Comparison of ENCODE assay signal across 17 cellular contexts in genomic region chr1:59520194-59520593, GRCh38.
DNase-seq lines count a peak whose midpoint lies in the region; ATAC-seq and TF ChIP-seq lines count a peak whose summit lies in the region.
"Had no signal": no experiment of that assay in that cellular context is flagged by ENCODE, and none has a peak within 500 bp of the region (broad histone marks: within the 10 kb centered on the region; RNA-seq: fewer than 3 reads in every experiment).

No MANE protein-coding gene starts in this region.

- no peaks in the 10 kb centered on the region for H3K27me3 ChIP-seq in thoracic aorta (replicated peaks; ENCODE audit: insufficient read depth)
- H3K27me3 ChIP-seq: stomach had no signal

- H3K36me3 Mint-ChIP-seq in HFFc6 (ENCODE audit: low read depth) (peaks cover 3% of the 10 kb centered on the region; the same call in 1 of the 2 replicates), mesothelial cell of epicardium (peaks cover 5% of the 10 kb centered on the region)

- no peaks in the 10 kb centered on the region for H3K36me3 ChIP-seq in thoracic aorta

- no peak for TF ChIP-seq CTCF in HFFc6 (IDR thresholded peaks at IDR 0.05)
- no peak for TF ChIP-seq CTCF in mesothelial cell of epicardium (IDR thresholded peaks at IDR 0.05; ENCODE audit: unreplicated experiment)
- TF ChIP-seq CTCF in thoracic aorta (IDR thresholded peaks at IDR 0.05): no peak

- H3K9me3 Mint-ChIP-seq in HFFc6: no peaks in the 10 kb centered on the region
- H3K9me3 Mint-ChIP-seq in mesothelial cell of epicardium: no peaks in the 10 kb centered on the region

- DNase-seq in HFFc6 (peak; percentile 21), cerebellar cortex (ENCODE audit: low spot score) (peak; percentile 33), mesothelial cell of epicardium (ENCODE audit: low spot score in 2 of 2, unreplicated experiment in 2 of 2) (no peak), thoracic aorta (ENCODE audit: low spot score) (no peak), mucosa of gallbladder (ENCODE audit: low spot score) (no peak), anterior cingulate cortex (lab: John Stamatoyannopoulos, UW) (no peak), cerebellar nuclear complex (lab: John Stamatoyannopoulos, UW) (no peak)
- DNase-seq: activated CD8-positive, alpha-beta memory T cell treated with anti-CD3 and anti-CD28 coated beads, Interleukin-2, amount 10 ng/mL, durations not matched to agents 7 days and 5 days; activated effector memory CD4-positive, alpha-beta T cell treated with Interleukin-2 at 50 U/mL for 16 hours; aorta; Karpas-422; NCI-H1436; stomach; T-helper 2 cell had no signal

- no peak for ATAC-seq in thoracic aorta (ENCODE audit: insufficient number of reproducible peaks, low FRiP score, low read depth)
- ATAC-seq: activated CD8-positive, alpha-beta memory T cell treated with anti-CD3 and anti-CD28 coated beads, Interleukin-2, amount 10 ng/mL, durations not matched to agents 7 days and 5 days; esophagus mucosa; left lobe of liver had no signal

- peak overlapping the region; percentile 70 to 85 for H3K27ac ChIP-seq in thoracic aorta

- peaks cover 19 to 66% of the 10 kb centered on the region in 2 donors for H3K4me1 ChIP-seq in thoracic aorta (ENCODE audit: control insufficient read depth in 1 of 2, low read depth in 2 of 2)

- H3K4me1 Mint-ChIP-seq in HFFc6 (ENCODE audit: low read depth) (peaks cover 31% of the 10 kb centered on the region), mesothelial cell of epicardium (peaks cover 39% of the 10 kb centered on the region)
- H3K4me1 Mint-ChIP-seq: activated CD8-positive, alpha-beta memory T cell treated with anti-CD3 and anti-CD28 coated beads, Interleukin-2, amount 10 ng/mL, durations not matched to agents 7 days and 5 days had no signal

- no peak overlapping the region for H3K4me3 ChIP-seq in thoracic aorta
- H3K4me3 ChIP-seq: stomach had no signal

- no peaks in the 10 kb centered on the region for H3K9me3 ChIP-seq in thoracic aorta
- H3K9me3 ChIP-seq: stomach had no signal

- no peaks in the 10 kb centered on the region for H3K27me3 Mint-ChIP-seq in HFFc6 (ENCODE audit: insufficient read depth)
- no peaks in the 10 kb centered on the region for H3K27me3 Mint-ChIP-seq in mesothelial cell of epicardium (ENCODE audit: low read depth)
- H3K27me3 Mint-ChIP-seq: activated CD8-positive, alpha-beta memory T cell treated with anti-CD3 and anti-CD28 coated beads, Interleukin-2, amount 10 ng/mL, durations not matched to agents 7 days and 5 days; progenitor cell of endocrine pancreas had no signal

- peak overlapping the region; percentile 10 for H3K4me3 Mint-ChIP-seq in HFFc6
- no peak overlapping the region for H3K4me3 Mint-ChIP-seq in mesothelial cell of epicardium
- H3K4me3 Mint-ChIP-seq: activated CD8-positive, alpha-beta memory T cell treated with anti-CD3 and anti-CD28 coated beads, Interleukin-2, amount 10 ng/mL, durations not matched to agents 7 days and 5 days had no signal

- H3K27ac Mint-ChIP-seq in HFFc6: peak overlapping the region; percentile 86
- peak overlapping the region; percentile 5 for H3K27ac Mint-ChIP-seq in mesothelial cell of epicardium
- H3K27ac Mint-ChIP-seq: activated CD8-positive, alpha-beta memory T cell treated with anti-CD3 and anti-CD28 coated beads, Interleukin-2, amount 10 ng/mL, durations not matched to agents 7 days and 5 days; progenitor cell of endocrine pancreas had no signal

Comparison
In these comparisons a context has a peak if more than half of its experiments do, and no peak if none do; other contexts are left out.
1. DNase-seq: peak in HFFc6 (single experiment) and cerebellar cortex (single experiment); none in mesothelial cell of epicardium (0 of 2), thoracic aorta (single experiment), mucosa of gallbladder (single experiment), anterior cingulate cortex (0 of 58) and cerebellar nuclear complex (0 of 2).